29 cellular contexts compared by ENCODE assay signal in genomic region chr3:191217331-191217730, GRCh38. TPM values are rescaled to one million over a fixed set of nuclear protein-coding genes. Genes with fewer than 3 reads are reported as not detected.
"Had no signal": no experiment of that assay in that cellular context is flagged by ENCODE, and none has a peak within 500 bp of the region (broad histone marks: within the 10 kb centered on the region; RNA-seq: fewer than 3 reads in every experiment).

No MANE protein-coding gene starts in this region.

- H3K27me3 ChIP-seq: ovary, right atrium auricular region, stomach, testis had no signal

- H3K36me3 Mint-ChIP-seq: mesothelial cell of epicardium, natural killer cell, type B pancreatic cell had no signal

- H3K9me3 ChIP-seq: left ventricle myocardium inferior, ovary, prostate gland, right atrium auricular region, stomach, testis had no signal

- H3K4me1 ChIP-seq: left ventricle myocardium inferior, prostate gland, right atrium auricular region, stomach, testis had no signal

- H3K4me3 ChIP-seq: left ventricle myocardium inferior, ovary, prostate gland, right atrium auricular region, stomach, testis had no signal

- DNase-seq: activated B cell treated with CpG ODN at 0.5 μM for 24 hours; activated CD4-positive, alpha-beta T cell treated with anti-CD3 and anti-CD28 coated beads for 36 hours; activated CD4-positive, alpha-beta T cell treated with anti-CD3 and anti-CD28 coated beads, Interleukin-2, amount 50 U/mL, for 4 hours; activated CD8-positive, alpha-beta memory T cell treated with anti-CD3 and anti-CD28 coated beads, Interleukin-2, amount 50 U/mL, for 48 hours; activated effector memory CD4-positive, alpha-beta T cell treated with anti-CD3 and anti-CD28 coated beads, Interleukin-2, amount 50 U/mL, for 16 hours; activated naive CD4-positive, alpha-beta T cell treated with anti-CD3 and anti-CD28 coated beads, Interleukin-2, amount 50 U/mL, for 16 hours; activated naive CD8-positive, alpha-beta T cell treated with anti-CD3 and anti-CD28 coated beads, Interleukin-2, amount 50 U/mL, for 24 hours; activated T-cell treated with anti-CD3 and anti-CD28 coated beads, Interleukin-2, amount 50 U/mL, for 72 hours; cerebellar nuclear complex; cortex of kidney; endodermal cell; glutamatergic neuron; hippocampal formation; kidney glomerular epithelial cell; left ventricle myocardium inferior; natural killer cell; ovary; stimulated activated CD4-positive, alpha-beta T cell treated with anti-CD3 and anti-CD28 coated beads, Interleukin-12 subunit alpha, Interleukin-12 subunit beta, amount 100 ng/mL, for 4 hours; stimulated activated CD4-positive, alpha-beta T cell treated with anti-CD3 and anti-CD28 coated beads, Interleukin-1b, Interleukin-23, amount 100 ng/mL, for 48 hours; stomach; T-helper 9 cell; testis had no signal

- H3K27ac Mint-ChIP-seq: activated B cell treated with CpG ODN at 0.5 μM for 24 hours; activated CD4-positive, alpha-beta T cell treated with anti-CD3 and anti-CD28 coated beads for 36 hours; activated naive CD8-positive, alpha-beta T cell treated with anti-CD3 and anti-CD28 coated beads, Interleukin-2, amount 50 U/mL, for 24 hours; activated T-cell treated with anti-CD3 and anti-CD28 coated beads, Interleukin-2, amount 50 U/mL, for 72 hours; endodermal cell; mesothelial cell of epicardium; natural killer cell; type B pancreatic cell had no signal

- H3K27ac ChIP-seq: left ventricle myocardium inferior, ovary, prostate gland, right atrium auricular region, stomach, testis had no signal

- ATAC-seq: activated CD4-positive, alpha-beta T cell treated with anti-CD3 and anti-CD28 coated beads for 36 hours; activated naive CD8-positive, alpha-beta T cell treated with anti-CD3 and anti-CD28 coated beads, Interleukin-2, amount 50 U/mL, for 24 hours; activated T-cell treated with anti-CD3 and anti-CD28 coated beads, Interleukin-2, amount 50 U/mL, for 72 hours; natural killer cell had no signal

- H3K4me3 Mint-ChIP-seq: activated B cell treated with CpG ODN at 0.5 μM for 24 hours; activated CD4-positive, alpha-beta T cell treated with anti-CD3 and anti-CD28 coated beads for 36 hours; activated naive CD8-positive, alpha-beta T cell treated with anti-CD3 and anti-CD28 coated beads, Interleukin-2, amount 50 U/mL, for 24 hours; activated T-cell treated with anti-CD3 and anti-CD28 coated beads, Interleukin-2, amount 50 U/mL, for 72 hours; endodermal cell; mesothelial cell of epicardium; natural killer cell; type B pancreatic cell had no signal

- H3K36me3 ChIP-seq: left ventricle myocardium inferior, ovary, prostate gland, right atrium auricular region, stomach had no signal

- H3K4me1 Mint-ChIP-seq: activated B cell treated with CpG ODN at 0.5 μM for 24 hours; activated CD4-positive, alpha-beta T cell treated with anti-CD3 and anti-CD28 coated beads for 36 hours; activated naive CD8-positive, alpha-beta T cell treated with anti-CD3 and anti-CD28 coated beads, Interleukin-2, amount 50 U/mL, for 24 hours; endodermal cell; mesothelial cell of epicardium; natural killer cell had no signal

RNA-seq across cellular contexts. Expression of gene OSTN, which starts 18.3 kb away (rescaled TPM):
- total RNA-seq: activated B cell treated with CpG ODN at 0.5 μM for 24 hours; activated CD4-positive, alpha-beta T cell treated with anti-CD3 and anti-CD28 coated beads for 36 hours; activated CD8-positive, alpha-beta memory T cell treated with anti-CD3 and anti-CD28 coated beads for 36 hours; activated T-cell treated with anti-CD3 and anti-CD28 coated beads, Interleukin-2, amount 50 U/mL, for 72 hours; endodermal cell; lung microvascular endothelial cell; natural killer cell; T-helper 1 cell treated with Interleukin-12 subunit alpha and Interleukin-12 subunit beta and Interleukin-4 antibody, amounts not matched to agents 30 ng/mL and 1 ng/mL, for 36 hours; testis had no signal
